Comparison of ENCODE assay signal across 1 cellular context in the genomic region with DNA sequence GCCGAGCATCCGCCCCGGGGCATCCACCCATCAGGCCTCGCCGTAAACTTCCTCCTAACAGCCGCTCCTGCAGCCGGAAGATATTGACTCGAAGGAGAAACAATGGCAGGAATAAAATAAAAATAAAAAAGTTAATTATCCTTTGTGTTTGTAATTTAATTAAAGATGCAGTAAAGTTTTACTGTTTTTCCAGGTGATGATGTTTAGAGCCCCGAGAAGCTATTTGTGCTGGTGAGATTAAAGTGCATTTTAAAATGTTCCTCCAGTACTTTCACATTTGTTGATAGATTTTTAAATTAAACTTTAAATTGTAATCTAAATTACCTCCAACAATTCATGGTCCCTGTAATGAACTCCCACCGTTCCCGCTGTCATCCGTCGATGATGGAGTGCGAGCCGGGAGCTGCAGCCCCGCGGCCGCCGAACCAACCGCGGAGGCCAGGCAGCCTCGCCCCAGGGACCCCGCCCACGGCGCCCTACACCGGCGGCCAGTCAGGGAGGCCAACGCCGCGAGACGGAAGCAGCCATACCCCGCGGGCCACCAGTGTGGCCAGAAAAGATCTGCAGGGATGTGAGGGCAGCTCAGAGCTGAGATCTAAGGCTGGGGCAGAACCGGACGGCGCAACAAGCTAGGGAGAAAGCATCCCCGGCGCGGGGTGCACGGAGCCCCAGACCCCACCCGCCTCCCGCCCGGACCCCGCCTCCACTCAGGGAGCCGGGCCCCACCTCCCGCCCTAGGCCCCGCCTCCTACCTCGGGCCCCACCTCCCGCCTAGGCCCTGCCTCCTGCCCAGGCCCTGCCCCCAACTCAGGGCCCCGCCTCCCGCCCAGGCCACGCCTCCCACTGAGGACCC.
TF ChIP-seq lines count a peak whose summit lies in the region.

No MANE protein-coding gene starts in this region.

TF ChIP-seq in HEK293, 187 proteins besides CTCF, POLR2A, EP300 and RAD21 (continued from another document):
- no peak for TF ChIP-seq ZNF18 (tag by site-specific recombination; IDR thresholded peaks at IDR 0.05)
- TF ChIP-seq, protein P1, sequence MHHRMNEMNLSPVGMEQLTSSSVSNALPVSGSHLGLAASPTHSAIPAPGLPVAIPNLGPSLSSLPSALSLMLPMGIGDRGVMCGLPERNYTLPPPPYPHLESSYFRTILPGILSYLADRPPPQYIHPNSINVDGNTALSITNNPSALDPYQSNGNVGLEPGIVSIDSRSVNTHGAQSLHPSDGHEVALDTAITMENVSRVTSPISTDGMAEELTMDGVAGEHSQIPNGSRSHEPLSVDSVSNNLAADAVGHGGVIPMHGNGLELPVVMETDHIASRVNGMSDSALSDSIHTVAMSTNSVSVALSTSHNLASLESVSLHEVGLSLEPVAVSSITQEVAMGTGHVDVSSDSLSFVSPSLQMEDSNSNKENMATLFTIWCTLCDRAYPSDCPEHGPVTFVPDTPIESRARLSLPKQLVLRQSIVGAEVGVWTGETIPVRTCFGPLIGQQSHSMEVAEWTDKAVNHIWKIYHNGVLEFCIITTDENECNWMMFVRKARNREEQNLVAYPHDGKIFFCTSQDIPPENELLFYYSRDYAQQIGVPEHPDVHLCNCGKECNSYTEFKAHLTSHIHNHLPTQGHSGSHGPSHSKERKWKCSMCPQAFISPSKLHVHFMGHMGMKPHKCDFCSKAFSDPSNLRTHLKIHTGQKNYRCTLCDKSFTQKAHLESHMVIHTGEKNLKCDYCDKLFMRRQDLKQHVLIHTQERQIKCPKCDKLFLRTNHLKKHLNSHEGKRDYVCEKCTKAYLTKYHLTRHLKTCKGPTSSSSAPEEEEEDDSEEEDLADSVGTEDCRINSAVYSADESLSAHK (tag by site-specific recombination; IDR thresholded peaks at IDR 0.05), result no peak
